ENCODE assay signal across 8 cellular contexts in the genomic region with DNA sequence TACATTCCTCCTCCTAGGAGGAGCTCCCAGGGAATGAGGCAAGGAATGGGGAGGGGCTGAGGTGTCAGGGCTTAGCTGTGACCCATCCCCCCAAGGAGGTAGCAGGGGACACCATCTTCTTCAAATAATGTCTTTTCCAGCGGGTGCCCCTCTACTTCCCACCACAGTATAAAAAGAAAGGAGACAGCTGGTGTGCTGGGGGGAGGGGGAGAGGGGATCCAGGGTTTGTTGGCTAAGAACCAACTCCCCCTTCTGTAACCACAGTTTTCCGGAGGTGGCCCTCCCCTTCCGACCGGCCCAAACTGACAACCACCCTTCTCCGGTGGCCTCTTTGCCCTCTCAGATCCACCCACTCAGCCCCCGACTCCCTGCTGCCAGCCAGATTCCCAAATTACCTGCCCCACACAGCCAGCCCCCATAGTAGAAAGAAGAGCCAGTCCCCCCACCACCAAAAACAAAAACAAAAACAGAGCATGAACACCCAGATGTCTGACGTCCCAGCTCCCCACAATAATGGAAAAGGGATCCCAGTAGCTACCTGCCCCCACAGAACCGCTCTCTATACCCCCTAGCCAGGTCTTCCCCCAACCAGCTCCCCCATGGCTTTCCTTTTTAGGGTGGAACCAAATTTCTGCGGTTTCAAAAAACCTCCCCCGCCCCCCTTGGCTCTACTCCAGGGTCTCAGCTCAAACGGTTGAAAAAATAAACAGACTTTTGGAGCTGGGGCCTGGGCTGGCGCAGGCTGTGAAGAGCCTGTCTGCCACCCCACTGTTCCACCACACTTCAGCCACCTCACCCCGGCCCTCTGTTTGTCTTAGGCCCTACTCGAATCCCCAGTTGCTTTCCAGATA. TPM values are rescaled to one million over a fixed set of nuclear protein-coding genes. Genes with fewer than 3 reads are reported as not detected.
A peak's percentile ranks its signal among the peaks of the same experiment; 100 is the strongest.
DNase-seq lines count a peak whose midpoint lies in the region; ATAC-seq lines count a peak whose summit lies in the region.

No MANE protein-coding gene starts in this region.

- H3K4me1 ChIP-seq in mesendoderm (ENCODE audit: control insufficient read depth, low read depth, low read length), result peaks cover 20% of the 10 kb centered on the region

- no peak overlapping the region for H2BK15ac ChIP-seq in mesendoderm (replicated peaks; ENCODE audit: low read depth)

- no peak for ATAC-seq in GM19035 (IDR thresholded peaks at IDR 0.05; ENCODE audit: unreplicated experiment)

- peak overlapping the region; percentile 95 for H3K9ac ChIP-seq in mesendoderm (ENCODE audit: low read length)

- no peaks in the 10 kb centered on the region for H3K36me3 ChIP-seq in mesendoderm (ENCODE audit: control insufficient read depth, insufficient read depth, low read length)

- H2BK120ac ChIP-seq in mesendoderm (ENCODE audit: low read depth, low read length), result no peak overlapping the region

- H3K18ac ChIP-seq in mesendoderm (ENCODE audit: low read length), result peak overlapping the region; percentile 55

- no peak overlapping the region for H4K8ac ChIP-seq in mesendoderm (ENCODE audit: low read depth, low read length)

- no peak overlapping the region for H2BK5ac ChIP-seq in mesendoderm (ENCODE audit: low read length)

- H2AK5ac ChIP-seq in mesendoderm (ENCODE audit: low read length), result no peak overlapping the region

- H3K79me1 ChIP-seq in mesendoderm (ENCODE audit: low read length), result peaks cover 30% of the 10 kb centered on the region

- H3K4me3 ChIP-seq in GM08714 (ENCODE audit: low read length), result peak overlapping the region; percentile 68
- peak overlapping the region; percentile 31 for H3K4me3 ChIP-seq in mesendoderm (ENCODE audit: low read length)

- WGBS in mesendoderm (ENCODE audit: extremely low coverage, insufficient coverage, low lambda C conversion rate), result no CpG with 5 or more reads among the region's 14 CpGs

- H4K5ac ChIP-seq in mesendoderm (ENCODE audit: low read length), result no peak overlapping the region

- DNase-seq in NCI-H2227 treated with DMSO at 0.1 percent for 48 hours (lab: John Stamatoyannopoulos, UW), result peak; percentile 24
- peak; percentile 63 to 70 for DNase-seq in activated CD4-positive, alpha-beta T cell treated with anti-CD3 and anti-CD28 coated beads for 4 hours
- DNase-seq in dedifferentiated amniotic fluid mesenchymal stem cell (ENCODE audit: extremely low spot score), result peak; percentile 71
- peak; percentile 93 for DNase-seq in mesendoderm
- peak; percentile 31 to 44 for DNase-seq in stimulated activated CD8-positive, alpha-beta memory T cell treated with anti-CD3 and anti-CD28 coated beads, Interleukin-7, amount 100 ng/mL, for 48 hours (ENCODE audit: extremely low read depth in 1 of 2, low read depth in 1 of 2)
- no peak for DNase-seq in GOT3 (lab: John Stamatoyannopoulos, UW)

- H3K27me3 ChIP-seq in mesendoderm (ENCODE audit: insufficient read depth, low read length, poor library complexity), result no peaks in the 10 kb centered on the region

- H3K27ac ChIP-seq in mesendoderm (ENCODE audit: low read depth, low read length), result peak overlapping the region; percentile 91

- peak overlapping the region; percentile 66 for H3K4ac ChIP-seq in mesendoderm (ENCODE audit: low read depth, low read length)

- peak overlapping the region; percentile 91 for H3K4me2 ChIP-seq in mesendoderm (ENCODE audit: low read length)

- H3K56ac ChIP-seq in mesendoderm (ENCODE audit: low read length), result peak overlapping the region; percentile 97

- no peak overlapping the region for H3K23ac ChIP-seq in mesendoderm (ENCODE audit: low read length)

- peaks cover 59% of the 10 kb centered on the region for H3K79me2 ChIP-seq in mesendoderm (ENCODE audit: control insufficient read depth, insufficient read depth, low read length)

RNA-seq across cellular contexts. Expression of gene ARHGEF2, which starts 2.1 kb away (rescaled TPM):
- 28.6 TPM for polyA plus RNA-seq in mesendoderm (2013, experiment 1 of 2)
- 27.5 TPM for polyA plus RNA-seq in mesendoderm (2013, experiment 2 of 2)

RNA-seq across cellular contexts. Expression of gene RXFP4, which starts 34.8 kb away (rescaled TPM):
- not detected for polyA plus RNA-seq in mesendoderm (2013, experiment 1 of 2)
- polyA plus RNA-seq in mesendoderm (2013, experiment 2 of 2), result not detected

RNA-seq across cellular contexts. Expression of gene KHDC4, which starts 42.1 kb away (rescaled TPM):
- polyA plus RNA-seq in mesendoderm (2013, experiment 1 of 2), result 21.5 TPM
- 21.5 TPM for polyA plus RNA-seq in mesendoderm (2013, experiment 2 of 2)

RNA-seq across cellular contexts. Expression of gene SSR2, which starts 44.5 kb away (rescaled TPM):
- 289 TPM for polyA plus RNA-seq in mesendoderm (2013, experiment 1 of 2)
- polyA plus RNA-seq in mesendoderm (2013, experiment 2 of 2), result 291 TPM
